ENCODE assay signal across 25 cellular contexts in the genomic region with DNA sequence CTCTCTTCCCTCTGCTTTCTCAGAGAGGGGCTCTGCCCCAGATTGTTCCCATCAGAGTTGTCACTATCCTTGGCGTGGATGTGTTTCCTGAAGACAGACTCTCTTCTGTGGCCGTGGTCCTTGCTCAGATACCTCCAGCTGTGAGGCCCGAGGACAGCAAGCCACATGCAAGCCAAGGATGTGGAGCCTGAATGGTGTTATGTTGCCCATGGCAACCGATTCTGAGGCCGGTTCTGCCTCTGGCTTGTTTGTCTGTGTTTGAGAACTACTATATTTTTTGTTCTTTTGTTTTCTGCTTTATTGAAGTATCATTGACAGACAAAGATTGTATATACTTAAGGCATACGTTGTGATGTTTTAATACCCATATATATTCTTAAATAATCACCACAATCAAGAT.
"Had no signal": no experiment of that assay in that cellular context is flagged by ENCODE, and none has a peak within 500 bp of the region (broad histone marks: within the 10 kb centered on the region; RNA-seq: fewer than 3 reads in every experiment).

No MANE protein-coding gene starts in this region.

- H3K4me1 Mint-ChIP-seq: activated CD4-positive, alpha-beta memory T cell treated with anti-CD3 and anti-CD28 coated beads, Interleukin-2, amount 10 ng/mL, durations not matched to agents 7 days and 5 days; activated T-helper 17 cell treated with anti-CD3 and anti-CD28 coated beads, Interleukin-2, amount 50 U/mL, for 72 hours; immature natural killer cell; naive thymus-derived CD4-positive, alpha-beta T cell had no signal

- H3K36me3 Mint-ChIP-seq: immature natural killer cell; naive thymus-derived CD4-positive, alpha-beta T cell had no signal

- ATAC-seq: activated CD4-positive, CD25-positive, alpha-beta regulatory T cell treated with anti-CD3 and anti-CD28 coated beads, Interleukin-2, amount 50 U/mL, for 24 hours; activated T-cell treated with anti-CD3 and anti-CD28 coated beads, Interleukin-2, amount 50 U/mL, for 4 hours; activated T-helper 17 cell treated with anti-CD3 and anti-CD28 coated beads, Interleukin-2, amount 50 U/mL, for 72 hours; gastroesophageal sphincter; heart left ventricle; left colon; naive thymus-derived CD4-positive, alpha-beta T cell; upper lobe of right lung had no signal

- H3K27me3 Mint-ChIP-seq: activated CD4-positive, alpha-beta memory T cell treated with anti-CD3 and anti-CD28 coated beads, Interleukin-2, amount 10 ng/mL, durations not matched to agents 7 days and 5 days had no signal

- DNase-seq: activated CD4-positive, alpha-beta memory T cell treated with anti-CD3 and anti-CD28 coated beads, Interleukin-2, amount 10 ng/mL, durations not matched to agents 7 days and 5 days; activated CD4-positive, alpha-beta T cell treated with anti-CD3 and anti-CD28 coated beads for 48 hours; activated gamma-delta T cell treated with Interleukin-2 at 50 U/mL for 16 hours; activated naive CD4-positive, alpha-beta T cell treated with anti-CD3 and anti-CD28 coated beads, Interleukin-2, amount 50 U/mL, for 16 hours; activated T-cell treated with anti-CD3 and anti-CD28 coated beads, Interleukin-2, amount 50 U/mL, for 4 hours; amniotic stem cell; caudate nucleus; cortex of kidney; heart left ventricle; immature natural killer cell; kidney; left colon; midbrain; naive thymus-derived CD4-positive, alpha-beta T cell; nucleus accumbens; stimulated activated CD4-positive, alpha-beta T cell treated with anti-CD3 and anti-CD28 coated beads, Interleukin-1b, Interleukin-23, amount 100 ng/mL, for 48 hours; stimulated activated naive CD4-positive, alpha-beta T cell; T1000; tibial artery; upper lobe of right lung; WERI-Rb-1 had no signal

- H3K9me3 Mint-ChIP-seq: activated CD4-positive, alpha-beta memory T cell treated with anti-CD3 and anti-CD28 coated beads, Interleukin-2, amount 10 ng/mL, durations not matched to agents 7 days and 5 days; activated T-cell treated with anti-CD3 and anti-CD28 coated beads, Interleukin-2, amount 50 U/mL, for 4 hours; activated T-helper 17 cell treated with anti-CD3 and anti-CD28 coated beads, Interleukin-2, amount 50 U/mL, for 72 hours; naive thymus-derived CD4-positive, alpha-beta T cell; neural crest cell had no signal

- H3K4me3 Mint-ChIP-seq: activated CD4-positive, alpha-beta memory T cell treated with anti-CD3 and anti-CD28 coated beads, Interleukin-2, amount 10 ng/mL, durations not matched to agents 7 days and 5 days; activated T-cell treated with anti-CD3 and anti-CD28 coated beads, Interleukin-2, amount 50 U/mL, for 4 hours; activated T-helper 17 cell treated with anti-CD3 and anti-CD28 coated beads, Interleukin-2, amount 50 U/mL, for 72 hours; immature natural killer cell; naive thymus-derived CD4-positive, alpha-beta T cell; neural crest cell had no signal

- H3K27ac Mint-ChIP-seq: activated CD4-positive, alpha-beta memory T cell treated with anti-CD3 and anti-CD28 coated beads, Interleukin-2, amount 10 ng/mL, durations not matched to agents 7 days and 5 days; activated T-helper 17 cell treated with anti-CD3 and anti-CD28 coated beads, Interleukin-2, amount 50 U/mL, for 72 hours; immature natural killer cell; naive thymus-derived CD4-positive, alpha-beta T cell had no signal
